Comparison of ENCODE assay signal across 8 cellular contexts in the genomic region with DNA sequence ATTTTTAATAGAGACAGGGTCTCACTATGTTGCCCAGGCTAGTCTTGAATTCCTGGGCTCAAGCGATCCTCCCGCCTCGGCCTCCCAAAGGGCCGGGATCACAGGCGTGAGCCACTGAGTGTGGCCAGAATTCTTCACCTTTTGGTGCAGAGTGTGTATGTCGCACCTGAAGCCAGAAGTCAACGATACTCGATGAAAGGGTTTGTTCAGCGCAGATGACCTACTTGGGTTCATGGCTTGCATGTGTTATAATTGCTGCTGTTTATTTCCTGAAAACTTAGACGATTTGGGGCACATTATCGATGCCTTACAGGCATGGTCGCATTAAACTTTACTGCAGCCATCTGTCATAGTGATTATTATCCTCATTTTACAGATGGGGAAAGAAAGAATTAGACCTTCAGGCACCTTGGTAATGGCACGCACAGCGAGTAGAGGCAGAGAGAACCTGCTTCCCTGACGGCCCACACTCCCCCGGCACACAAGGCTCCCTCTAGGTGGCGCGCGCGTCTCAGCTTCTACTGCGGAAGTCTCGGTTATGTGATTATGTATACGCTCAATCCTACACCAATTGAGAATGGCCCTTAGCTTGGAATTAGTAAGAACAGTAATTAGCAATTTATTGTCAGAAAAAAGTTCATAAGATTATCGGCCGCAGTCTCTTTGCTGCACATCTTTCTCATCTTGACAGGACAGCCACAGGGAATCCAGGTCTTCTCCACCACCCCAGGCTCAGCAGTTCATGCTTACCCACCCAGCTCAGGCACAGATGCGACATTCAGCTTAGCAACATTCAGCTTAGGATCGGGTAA.
DNase-seq lines count a peak whose midpoint lies in the region; ATAC-seq and TF ChIP-seq lines count a peak whose summit lies in the region.

No MANE protein-coding gene starts in this region.

- no peak overlapping the region for H3K4me3 ChIP-seq in HL-60 (replicated peaks; ENCODE audit: insufficient read depth, low read length)

- peaks cover 57% of the 10 kb centered on the region for H3K4me1 Mint-ChIP-seq in CD14-positive monocyte
- H3K4me1 Mint-ChIP-seq in memory B cell, result peaks cover 9% of the 10 kb centered on the region

- H3K27ac ChIP-seq in HL-60 (replicated peaks), result peak overlapping the region; percentile 27; the same call in 1 of the 2 replicates

- H3K27ac Mint-ChIP-seq in CD14-positive monocyte, result peak overlapping the region in 3 of 7 donors; percentile 57 to 78 (median 64)
- no peak overlapping the region for H3K27ac Mint-ChIP-seq in memory B cell

- peaks cover 0 to 2% (median 0%) of the 10 kb centered on the region in 3 donors for H3K27me3 Mint-ChIP-seq in CD14-positive monocyte (ENCODE audit: low read depth in 3 of 3)
- no peaks in the 10 kb centered on the region for H3K27me3 Mint-ChIP-seq in memory B cell

- peaks cover 6 to 19% of the 10 kb centered on the region in 2 donors for H3K36me3 Mint-ChIP-seq in CD14-positive monocyte
- H3K36me3 Mint-ChIP-seq in memory B cell, result peaks cover 2% of the 10 kb centered on the region

- H3K27me3 ChIP-seq in HL-60 (ENCODE audit: insufficient read depth, poor library complexity, severe bottlenecking), result no peaks in the 10 kb centered on the region

- peaks cover 0 to 3% (median 2%) of the 10 kb centered on the region in 7 donors for H3K9me3 Mint-ChIP-seq in CD14-positive monocyte
- H3K9me3 Mint-ChIP-seq in memory B cell, result no peaks in the 10 kb centered on the region

- DNase-seq in CD14-positive monocyte (ENCODE audit: low spot score), result peak; percentile 81
- peak; percentile 58 to 90 for DNase-seq in HL-60 (ENCODE audit: low read depth in 1 of 2, low spot score in 1 of 2)
- DNase-seq in NCI-H82 (lab: John Stamatoyannopoulos, UW), result peak; percentile 92
- peak; percentile 95 for DNase-seq in activated CD4-positive, alpha-beta T cell treated with anti-CD3 and anti-CD28 coated beads, Interleukin-2, amount 50 U/mL, for 48 hours
- DNase-seq in dermis microvascular lymphatic vessel endothelial cell (ENCODE audit: low read depth in 2 of 2), result peak; percentile 22 to 66
- peak; percentile 79 to 80 for DNase-seq in memory B cell (ENCODE audit: low spot score in 2 of 2)
- peak; percentile 77 to 91 (median 81) for DNase-seq in stimulated activated CD4-positive, alpha-beta T cell treated with anti-CD3 and anti-CD28 coated beads, TNF-alpha, amount 100 ng/mL, for 48 hours (ENCODE audit: low read depth in 3 of 3)

- ATAC-seq in GM19455 (IDR thresholded peaks at IDR 0.05; ENCODE audit: unreplicated experiment) (peak; percentile 73), memory B cell (ENCODE audit: low read depth) (peak; percentile 89)

- intact Hi-C loops in CD14-positive monocyte (cut with micrococcal nuclease), result loop anchor here (2.0 to 5.0 kb wide), 3 partner anchors 258 to 547 kb away; no protein-coding TSS in a partner anchor

- TF ChIP-seq CTCF in CD14-positive monocyte (IDR thresholded peaks at IDR 0.05) (no peak), HL-60 (IDR thresholded peaks at IDR 0.05; ENCODE audit: insufficient read depth, low read length) (peak; percentile 80)

- H3K4me3 Mint-ChIP-seq in CD14-positive monocyte, result peak overlapping the region in 1 of 2 donors; percentile 59
- peak overlapping the region; percentile 19 for H3K4me3 Mint-ChIP-seq in memory B cell

Comparison
In these comparisons a context has a peak if more than half of its experiments do, and no peak if none do; other contexts are left out.
1. DNase-seq: peak in every context shown above with its lines; median percentile 95 in activated CD4-positive, alpha-beta T cell treated with anti-CD3 and anti-CD28 coated beads, Interleukin-2, amount 50 U/mL, for 48 hours; 92 in NCI-H82; 81 in CD14-positive monocyte; 81 in stimulated activated CD4-positive, alpha-beta T cell treated with anti-CD3 and anti-CD28 coated beads, TNF-alpha, amount 100 ng/mL, for 48 hours; 80 in memory B cell; 74 in HL-60; 44 in dermis microvascular lymphatic vessel endothelial cell.